In genomic region chr13:96779691-96780090, GRCh38 we compare ENCODE assay signal across 24 cellular contexts.
"Had no signal": no experiment of that assay in that cellular context is flagged by ENCODE, and none has a peak within 500 bp of the region (broad histone marks: within the 10 kb centered on the region; RNA-seq: fewer than 3 reads in every experiment).

No MANE protein-coding gene starts in this region.

- DNase-seq: activated CD4-positive, alpha-beta T cell treated with anti-CD3 and anti-CD28 coated beads for 4 hours; activated CD4-positive, alpha-beta T cell treated with anti-CD3 and anti-CD28 coated beads, Interleukin-2, amount 50 U/mL, for 48 hours; activated CD8-positive, alpha-beta memory T cell treated with anti-CD3 and anti-CD28 coated beads for 24 hours; activated effector memory CD4-positive, alpha-beta T cell treated with anti-CD3 and anti-CD28 coated beads, Interleukin-2, amount 50 U/mL, for 16 hours; activated naive CD4-positive, alpha-beta T cell treated with anti-CD3 and anti-CD28 coated beads for 36 hours; activated naive CD8-positive, alpha-beta T cell treated with anti-CD3 and anti-CD28 coated beads for 36 hours; adrenal gland; central memory CD4-positive, alpha-beta T cell; effector CD8-positive, alpha-beta T cell; esophagus squamous epithelium; head of caudate nucleus; hypothalamus; immature natural killer cell; midbrain; naive thymus-derived CD4-positive, alpha-beta T cell; occipital lobe; psoas muscle; spleen; stimulated activated naive CD4-positive, alpha-beta T cell treated with Interleukin-2 at 50 U/mL for 16 hours; testis had no signal

- H3K9me3 ChIP-seq: psoas muscle, testis, vagina had no signal

- H3K9ac ChIP-seq: parathyroid adenoma had no signal

- H3K4me3 ChIP-seq: adrenal gland, esophagus squamous epithelium, psoas muscle, spleen, testis, vagina had no signal

- ATAC-seq: naive thymus-derived CD4-positive, alpha-beta T cell; psoas muscle had no signal

- H3K27me3 ChIP-seq: adrenal gland, esophagus squamous epithelium, spleen, testis, vagina had no signal

- H2AFZ ChIP-seq: parathyroid adenoma had no signal

- H3K36me3 ChIP-seq: adrenal gland, esophagus squamous epithelium, spleen, vagina had no signal

- H3K4me1 ChIP-seq: adrenal gland, parathyroid adenoma, psoas muscle, spleen, testis, vagina had no signal

- H3K27ac ChIP-seq: adrenal gland, epithelial cell of prostate, esophagus squamous epithelium, parathyroid adenoma, psoas muscle, spleen, testis, vagina, VCaP had no signal
